ENCODE assay signal across 9 cellular contexts in the genomic region with DNA sequence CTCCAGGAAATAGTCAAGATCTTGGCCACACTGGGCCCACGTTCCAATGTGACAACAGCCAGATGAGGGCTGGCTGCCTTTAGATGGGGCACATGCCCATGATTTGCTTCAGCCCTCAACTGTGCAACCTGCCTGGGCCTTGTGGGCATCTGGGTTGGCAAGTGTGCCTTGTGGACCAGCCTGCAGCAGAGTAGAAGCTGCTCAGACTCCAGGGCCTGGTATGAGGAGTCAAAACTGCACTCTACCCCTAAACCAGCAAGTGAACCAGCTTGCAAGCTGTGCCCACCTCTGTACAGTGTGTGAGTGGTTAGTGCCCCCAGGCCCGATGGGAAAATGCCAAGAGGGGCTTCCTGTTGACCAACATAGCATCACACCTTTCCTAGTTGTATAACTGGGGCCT.
"Had no signal": no experiment of that assay in that cellular context is flagged by ENCODE, and none has a peak within 500 bp of the region (broad histone marks: within the 10 kb centered on the region; RNA-seq: fewer than 3 reads in every experiment).

No MANE protein-coding gene starts in this region.

- H3K9ac ChIP-seq: GM23248 had no signal

- H3K4me3 Mint-ChIP-seq: HFFc6, IgD-negative memory B cell had no signal

- H3K4me1 ChIP-seq: HAP-1 had no signal

- H2AFZ ChIP-seq: GM23248 had no signal

- ATAC-seq: HCT116 had no signal

- H3K4me3 ChIP-seq: GM23248, HAP-1 had no signal

- H3K36me3 ChIP-seq: HAP-1 had no signal

- H3K27ac ChIP-seq: GM23248 had no signal

- FAIRE-seq: HTR-8/SVneo had no signal

- H3K27me3 Mint-ChIP-seq: IgD-negative memory B cell had no signal

- DNase-seq: GM23248, GOT3, H7, HFFc6, KG1 had no signal

- H3K27ac Mint-ChIP-seq: HFFc6, IgD-negative memory B cell had no signal
